ENCODE assay signal across 11 cellular contexts in genomic region chr22:43004362-43005035, GRCh38. TPM values are rescaled to one million over a fixed set of nuclear protein-coding genes. Genes with fewer than 3 reads are reported as not detected.
DNase-seq lines count a peak whose midpoint lies in the region; ATAC-seq, FAIRE-seq and TF ChIP-seq lines count a peak whose summit lies in the region.
"Had no signal": no experiment of that assay in that cellular context is flagged by ENCODE, and none has a peak within 500 bp of the region (broad histone marks: within the 10 kb centered on the region; RNA-seq: fewer than 3 reads in every experiment).

No MANE protein-coding gene starts in this region.

- H4K20me1 ChIP-seq in H1 (replicated peaks in 1 of 2; ENCODE audit: control insufficient read depth in 1 of 2, insufficient read depth in 2 of 2, low read length in 2 of 2), result peaks cover 17 to 35% of the 10 kb centered on the region in 2 experiments

- H3K4me2 ChIP-seq in H1 (ENCODE audit: insufficient read depth in 1 of 2, low read depth in 2 of 2, low read length in 2 of 2) (peak overlapping the region in 1 of 2 experiments; percentile 37; a peak in 1 of 4 replicates), trophoblast cell (ENCODE audit: low read length) (no peak overlapping the region)
- H3K4me2 ChIP-seq: KMS-11 had no signal

- no peak overlapping the region for H4K5ac ChIP-seq in H1 (ENCODE audit: insufficient read length, low read depth, low read length)

- no peak for TF ChIP-seq CTCF in H1 (IDR thresholded peaks at IDR 0.05; ENCODE audit: control extremely low read depth in 1 of 3, insufficient read depth in 1 of 3, low read depth in 1 of 3, low read length in 3 of 3)

- H2BK12ac ChIP-seq in H1 (ENCODE audit: low read depth, low read length), result no peak overlapping the region
- H2BK12ac ChIP-seq in trophoblast cell (ENCODE audit: low read length), result peak overlapping the region; percentile 34

- H3K27me3 ChIP-seq in H1 (replicated peaks in 1 of 4; ENCODE audit: control insufficient read depth in 3 of 4, extremely low read depth in 1 of 4, insufficient read depth in 3 of 4, low read length in 3 of 4) (no peaks in the 10 kb centered on the region), trophoblast cell (ENCODE audit: insufficient read depth, low read length) (no peaks in the 10 kb centered on the region)
- no peaks in the 10 kb centered on the region for H3K27me3 ChIP-seq in effector memory CD4-positive, alpha-beta T cell (replicated peaks; ENCODE audit: control insufficient read depth, insufficient read depth, low read length, poor library complexity, severe bottlenecking)

- no peaks in the 10 kb centered on the region for H3K23me2 ChIP-seq in H1 (ENCODE audit: low read depth, low read length)

- H3K14ac ChIP-seq in H1 (ENCODE audit: insufficient read length), result no peak overlapping the region
- H3K14ac ChIP-seq in trophoblast cell (ENCODE audit: low read length), result no peak overlapping the region

- ATAC-seq in GM19395 (IDR thresholded peaks at IDR 0.05; ENCODE audit: unreplicated experiment), result no peak

- H3K9me3 ChIP-seq in H1 (ENCODE audit: insufficient read depth in 2 of 2, low read depth in 1 of 2, low read length in 1 of 2) (no peaks in the 10 kb centered on the region), trophoblast cell (ENCODE audit: insufficient read depth, low read depth, low read length) (no peaks in the 10 kb centered on the region)
- no peaks in the 10 kb centered on the region for H3K9me3 ChIP-seq in effector memory CD4-positive, alpha-beta T cell (ENCODE audit: control insufficient read depth, low read length)

- no peak overlapping the region for H2BK120ac ChIP-seq in H1 (replicated peaks; ENCODE audit: low read depth, low read length)
- no peak overlapping the region for H2BK120ac ChIP-seq in trophoblast cell (ENCODE audit: insufficient read depth, low read length, poor library complexity)

- H3K79me1 ChIP-seq in H1 (ENCODE audit: low read depth, low read length), result peaks cover 35% of the 10 kb centered on the region
- peaks cover 7% of the 10 kb centered on the region for H3K79me1 ChIP-seq in trophoblast cell (ENCODE audit: low read length)

- no peak for TF ChIP-seq RAD21 in H1 (IDR thresholded peaks at IDR 0.05 in 1 of 2, conservative IDR thresholded peaks at IDR 0.05 in 1 of 2; ENCODE audit: low read depth in 2 of 2, low read length in 2 of 2)

- DNase-seq in GM04504 (ENCODE audit: low read depth) (peak; percentile 56), RPMI7951 (ENCODE audit: low read depth) (peak; percentile 74), H1 (ENCODE audit: low read depth in 1 of 2, low spot score in 2 of 2) (no peak), trophoblast cell (peak in 1 of 2 donors; percentile 10), SKM-1 treated with dmso at 0.1 percent for 144 hours (lab: John Stamatoyannopoulos, UW; ENCODE audit: unreplicated experiment) (no peak), NAMALWA (ENCODE audit: low spot score) (no peak)
- no peak for DNase-seq in effector memory CD4-positive, alpha-beta T cell
- DNase-seq: amniotic stem cell, hypothalamus had no signal

- H2BK5ac ChIP-seq in H1 (ENCODE audit: low read depth, low read length) (no peak overlapping the region), trophoblast cell (ENCODE audit: low read depth, low read length, poor library complexity) (no peak overlapping the region)

- no peak overlapping the region for H3K4ac ChIP-seq in H1 (replicated peaks; ENCODE audit: insufficient read length, low read depth, low read length)
- peak overlapping the region; percentile 92 for H3K4ac ChIP-seq in trophoblast cell (ENCODE audit: low read depth, low read length)

- H3K56ac ChIP-seq in H1 (replicated peaks; ENCODE audit: insufficient read length, low read depth, low read length), result no peak overlapping the region

- H2AFZ ChIP-seq in H1 (ENCODE audit: low read length) (no peak overlapping the region), trophoblast cell (ENCODE audit: insufficient read depth, low read length, poor library complexity) (no peak overlapping the region)

- H3K18ac ChIP-seq in H1 (ENCODE audit: extremely low read depth, low read length) (no peak overlapping the region), trophoblast cell (ENCODE audit: low read length) (peak overlapping the region; percentile 35)

- H2AK5ac ChIP-seq in H1 (ENCODE audit: low read depth, low read length), result no peak overlapping the region
- H2AK5ac ChIP-seq in trophoblast cell (ENCODE audit: low read length), result no peak overlapping the region

- peak overlapping the region; percentile 9 for H4K91ac ChIP-seq in H1 (replicated peaks; ENCODE audit: insufficient read length, low read length)
- no peak overlapping the region for H4K91ac ChIP-seq in trophoblast cell (ENCODE audit: low read depth, low read length)

- H2BK20ac ChIP-seq in H1 (ENCODE audit: low read length), result no peak overlapping the region

- no peak for TF ChIP-seq POLR2A in H1 (IDR thresholded peaks at IDR 0.05; ENCODE audit: control extremely low read depth in 1 of 2, low read depth in 2 of 2, low read length in 2 of 2)

- FAIRE-seq in H1 (lab: Jason Lieb, UNC), result no peak

- H3K27ac ChIP-seq in H1 (ENCODE audit: low read depth, low read length) (no peak overlapping the region), trophoblast cell (ENCODE audit: low read depth, low read length) (no peak overlapping the region)
- H3K27ac ChIP-seq in effector memory CD4-positive, alpha-beta T cell (ENCODE audit: insufficient read depth, low read length, poor library complexity, severe bottlenecking), result no peak overlapping the region
- H3K27ac ChIP-seq: KMS-11 had no signal

- H3K36me3 ChIP-seq in H1 (ENCODE audit: control insufficient read depth in 2 of 4, insufficient read depth in 4 of 4, low read length in 3 of 4) (no peaks in the 10 kb centered on the region), trophoblast cell (ENCODE audit: control insufficient read depth in 1 of 2, insufficient read depth in 2 of 2, low read length in 2 of 2) (peaks cover 0 to 3% of the 10 kb centered on the region in 2 experiments)
- H3K36me3 ChIP-seq in effector memory CD4-positive, alpha-beta T cell (ENCODE audit: control insufficient read depth, insufficient read depth, low read length), result no peaks in the 10 kb centered on the region

- H4K12ac ChIP-seq in trophoblast cell (ENCODE audit: low read depth, low read length), result no peak overlapping the region

- peaks cover 35 to 99% of the 10 kb centered on the region in 2 experiments for H3K79me2 ChIP-seq in H1 (ENCODE audit: control insufficient read depth in 1 of 2, insufficient read depth in 2 of 2, low read length in 2 of 2)
- peaks cover 40% of the 10 kb centered on the region for H3K79me2 ChIP-seq in trophoblast cell (ENCODE audit: control insufficient read depth, insufficient read depth, low read length, poor library complexity)

- H3K9ac ChIP-seq in H1 (replicated peaks in 1 of 4; ENCODE audit: extremely low read depth in 1 of 4, low read depth in 3 of 4, low read length in 3 of 4) (no peak overlapping the region), trophoblast cell (ENCODE audit: low read length) (no peak overlapping the region)
- H3K9ac ChIP-seq: KMS-11 had no signal

- H4K8ac ChIP-seq in H1 (ENCODE audit: extremely low read depth, insufficient read depth, low read length) (no peak overlapping the region; the same call in 1 of the 2 replicates), trophoblast cell (ENCODE audit: low read depth, low read length) (no peak overlapping the region)

- WGBS in H1 (ENCODE audit: extremely low coverage in 1 of 2, insufficient coverage in 1 of 2, insufficient read length in 1 of 2, insufficient replicate concordance in 2 of 2, low coverage in 1 of 2, low lambda C conversion rate in 2 of 2, missing lambda C conversion rate in 1 of 2), 2 experiments, result 85% methylated on average over 13 of the region's 13 CpGs; no CpG with 5 or more reads in 1 of the 2 experiments
- no CpG with 5 or more reads among the region's 13 CpGs for WGBS in trophoblast cell (ENCODE audit: extremely low coverage, insufficient coverage, insufficient read length)

- H3K23ac ChIP-seq in H1 (ENCODE audit: insufficient read length), result no peak overlapping the region
- H3K23ac ChIP-seq in trophoblast cell (ENCODE audit: low read length), result no peak overlapping the region

- CTCF ChIA-PET in H1 (lab: Charles Lee; ENCODE audit: partially characterized antibody), result interaction anchor here (0.5 to 2.2 kb wide), 10 partner anchors 9 to 342 kb away, joined by 3 to 8 read pairs (median 3); no protein-coding TSS in a partner anchor

- H3K4me3 ChIP-seq in H1 (ENCODE audit: extremely low read depth in 1 of 4, insufficient read depth in 2 of 4, low read depth in 3 of 4, low read length in 4 of 4) (no peak overlapping the region), trophoblast cell (ENCODE audit: low read depth, low read length) (no peak overlapping the region)
- no peak overlapping the region for H3K4me3 ChIP-seq in effector memory CD4-positive, alpha-beta T cell (ENCODE audit: insufficient read depth, low read depth, low read length, poor library complexity, severe bottlenecking)

- POLR2A ChIA-PET in H1 (lab: Charles Lee; ENCODE audit: partially characterized antibody), result interaction anchor here (0.6 to 8.8 kb wide), 3 partner anchors 10 to 39 kb away, joined by 3 to 94 read pairs (median 4); partner anchors contain the start of gene PACSIN2

- H3K4me1 ChIP-seq in H1 (replicated peaks in 1 of 4; ENCODE audit: control insufficient read depth in 3 of 4, insufficient read depth in 4 of 4, low read length in 3 of 4), result peaks cover 13 to 38% (median 29%) of the 10 kb centered on the region in 4 experiments
- H3K4me1 ChIP-seq in trophoblast cell (ENCODE audit: control insufficient read depth in 1 of 2, insufficient read depth in 2 of 2, low read length in 2 of 2), result peaks cover 36 to 52% of the 10 kb centered on the region in 2 experiments
- H3K4me1 ChIP-seq in effector memory CD4-positive, alpha-beta T cell (ENCODE audit: control insufficient read depth, insufficient read depth, low read length, poor library complexity, severe bottlenecking), result peaks cover 33% of the 10 kb centered on the region

- TF ChIP-seq EP300 in H1 (IDR thresholded peaks at IDR 0.05; ENCODE audit: borderline replicate concordance in 1 of 2, low read depth in 2 of 2, low read length in 2 of 2), result no peak

- H2BK15ac ChIP-seq in H1 (ENCODE audit: low read length), result no peak overlapping the region

TF ChIP-seq in H1, 55 proteins besides CTCF, POLR2A, EP300 and RAD21 (continues in another document):
- TF ChIP-seq CBX8 (IDR thresholded peaks at IDR 0.05; ENCODE audit: borderline replicate concordance, low read depth, low read length), result no peak
- TF ChIP-seq MAFK (IDR thresholded peaks at IDR 0.05; ENCODE audit: low read depth, low read length), result no peak

RNA-seq across cellular contexts. Expression of gene PACSIN2, which starts 10.4 kb away (rescaled TPM):
- total RNA-seq in RPMI7951 (2014; rRNA removed; shearing (Covaris generic)), result 26.6 and 32.0 TPM in 2 replicates
- total RNA-seq in H1 (2021; fragmentation: NEBNext Ultra II Directional; extraction: Animal tissue kit (Norgen Biotek cat#: 25700)), result 62.6 and 64.2 TPM in 2 replicates
- 44.8 and 57.8 TPM in 2 replicates for polyA plus RNA-seq in H1 (2011; rRNA removed)
- polyA plus RNA-seq in H1 (2011; cell fraction: cytosol; rRNA removed), result 73.7 TPM
- 60.0 TPM for polyA plus RNA-seq in H1 (2011; cell fraction: nucleus; rRNA removed)
- 48.4 to 49.4 TPM (median 48.9 TPM) in 4 replicates for polyA plus RNA-seq in H1 (2012, experiment 1 of 2)
- 18.3 TPM for polyA plus RNA-seq in H1 (2012, experiment 2 of 2)
- 32.1 TPM for polyA plus RNA-seq in H1 (2013, experiment 1 of 2)
- polyA plus RNA-seq in H1 (2013, experiment 2 of 2), result 31.1 TPM
- 34.2 and 37.0 TPM in 2 replicates for polyA minus RNA-seq in H1 (2011; rRNA and poly(A)+ RNA removed)
- polyA minus RNA-seq in H1 (2011; cell fraction: cytosol; rRNA and poly(A)+ RNA removed), result 19.7 TPM
- polyA minus RNA-seq in H1 (2011; cell fraction: nucleus; rRNA and poly(A)+ RNA removed), result 19.7 TPM
- 89.1 and 90.0 TPM in 2 replicates for polyA plus RNA-seq in trophoblast cell (2013)

Comparison
In these comparisons a context has a peak if more than half of its experiments do, and no peak if none do; other contexts are left out.
1. DNase-seq: peak in GM04504 (single experiment) and RPMI7951 (single experiment); none in H1 (0 of 2), effector memory CD4-positive, alpha-beta T cell (0 of 3), SKM-1 treated with dmso at 0.1 percent for 144 hours (single experiment) and NAMALWA (single experiment).